ENCODE assay signal across 12 cellular contexts in genomic region chr10:102599565-102600327, GRCh38. TPM values are rescaled to one million over a fixed set of nuclear protein-coding genes. Genes with fewer than 3 reads are reported as not detected.
DNase-seq lines count a peak whose midpoint lies in the region; ATAC-seq and TF ChIP-seq lines count a peak whose summit lies in the region.
"Had no signal": no experiment of that assay in that cellular context is flagged by ENCODE, and none has a peak within 500 bp of the region (broad histone marks: within the 10 kb centered on the region; RNA-seq: fewer than 3 reads in every experiment).

No MANE protein-coding gene starts in this region.

- H3K9me3 ChIP-seq in CD8-positive, alpha-beta memory T cell (ENCODE audit: low read length), result no peaks in the 10 kb centered on the region
- H3K9me3 ChIP-seq: Peyer's patch had no signal

- peaks cover 0 to 89% (median 19%) of the 10 kb centered on the region in 3 donors for H3K36me3 Mint-ChIP-seq in CD8-positive, alpha-beta memory T cell
- peaks cover 2% of the 10 kb centered on the region for H3K36me3 Mint-ChIP-seq in neural crest cell (ENCODE audit: low read depth)

- peak overlapping the region in 1 of 8 donors; percentile 2 for H3K27ac Mint-ChIP-seq in CD8-positive, alpha-beta memory T cell
- peak overlapping the region; percentile 68 for H3K27ac Mint-ChIP-seq in neural crest cell (ENCODE audit: unreplicated experiment)
- H3K27ac Mint-ChIP-seq: activated naive CD8-positive, alpha-beta T cell; immature natural killer cell had no signal

- TF ChIP-seq CTCF in fibroblast of villous mesenchyme (IDR thresholded peaks at IDR 0.05; ENCODE audit: insufficient read depth, low read depth, low read length) (no peak), neural crest cell (conservative IDR thresholded peaks at IDR 0.05) (no peak)

- H3K4me1 Mint-ChIP-seq in CD8-positive, alpha-beta memory T cell, result no peaks in the 10 kb centered on the region
- H3K4me1 Mint-ChIP-seq in neural crest cell, result peaks cover 21% of the 10 kb centered on the region
- H3K4me1 Mint-ChIP-seq: immature natural killer cell had no signal

- POLR2A ChIA-PET in CD8-positive, alpha-beta memory T cell (lab: Charles Lee), result no interaction called here

- in situ Hi-C loops in G401 (cut with HindIII; ENCODE audit: low sequenced_read_pairs), result loop anchor here (10.0 kb wide), 2 partner anchors 75 to 95 kb away; partner anchors contain the start of genes ACTR1A and SUFU

- CTCF ChIA-PET in CD8-positive, alpha-beta memory T cell (lab: Charles Lee), result interaction anchor here (0.9 to 1.6 kb wide), 2 partner anchors 17 to 76 kb away, joined by 3 read pairs; no protein-coding TSS in a partner anchor

- no peaks in the 10 kb centered on the region for H3K9me3 Mint-ChIP-seq in CD8-positive, alpha-beta memory T cell
- H3K9me3 Mint-ChIP-seq in neural crest cell, result no peaks in the 10 kb centered on the region
- H3K9me3 Mint-ChIP-seq: immature natural killer cell had no signal

- no peak for ATAC-seq in HG02623 (IDR thresholded peaks at IDR 0.05; ENCODE audit: unreplicated experiment)

- no peak for DNase-seq in CD8-positive, alpha-beta memory T cell
- DNase-seq in SKM-1 (lab: John Stamatoyannopoulos, UW; ENCODE audit: unreplicated experiment), result peak; percentile 54
- DNase-seq in fibroblast of villous mesenchyme (ENCODE audit: low read depth), result peak; percentile 68
- DNase-seq in neural crest cell (ENCODE audit: low read depth, low spot score), result no peak
- no peak for DNase-seq in middle frontal gyrus (ENCODE audit: extremely low spot score, low spot score)
- DNase-seq in occipital lobe (lab: John Stamatoyannopoulos, UW), result no peak
- DNase-seq in G401 (ENCODE audit: low spot score), result no peak
- DNase-seq: immature natural killer cell, NCI-H1436 treated with DMSO at 0.1 percent for 48 hours, Peyer's patch had no signal

- no peaks in the 10 kb centered on the region for H3K27me3 ChIP-seq in CD8-positive, alpha-beta memory T cell (ENCODE audit: insufficient read depth, low read length, poor library complexity, severe bottlenecking)
- H3K27me3 ChIP-seq: Peyer's patch had no signal

- H3K27me3 Mint-ChIP-seq in CD8-positive, alpha-beta memory T cell, result no peaks in the 10 kb centered on the region
- H3K27me3 Mint-ChIP-seq in neural crest cell (ENCODE audit: low read depth), result no peaks in the 10 kb centered on the region
- H3K27me3 Mint-ChIP-seq: activated naive CD8-positive, alpha-beta T cell had no signal

- H3K4me3 Mint-ChIP-seq in CD8-positive, alpha-beta memory T cell, result no peak overlapping the region
- no peak overlapping the region for H3K4me3 Mint-ChIP-seq in neural crest cell
- H3K4me3 Mint-ChIP-seq: activated naive CD8-positive, alpha-beta T cell; immature natural killer cell had no signal

- H3K36me3 ChIP-seq in CD8-positive, alpha-beta memory T cell (ENCODE audit: insufficient read depth, low read length), result peaks cover 20% of the 10 kb centered on the region

- H3K4me1 ChIP-seq in CD8-positive, alpha-beta memory T cell (ENCODE audit: insufficient read depth, low read length), result no peaks in the 10 kb centered on the region

- no peak overlapping the region for H3K4me3 ChIP-seq in CD8-positive, alpha-beta memory T cell (ENCODE audit: low read length)
- H3K4me3 ChIP-seq in fibroblast of villous mesenchyme (ENCODE audit: low read depth, low read length), result no peak overlapping the region
- H3K4me3 ChIP-seq: Peyer's patch had no signal

- H3K27ac ChIP-seq in CD8-positive, alpha-beta memory T cell (ENCODE audit: low read depth, low read length), result peak overlapping the region; percentile 38

RNA-seq across cellular contexts. Expression of gene TRIM8, which starts 44.5 kb away (rescaled TPM):
- total RNA-seq in CD8-positive, alpha-beta memory T cell, result 10 to 100 TPM; 72.0 to 74.5 TPM
- 63.9 TPM for polyA plus RNA-seq in CD8-positive, alpha-beta memory T cell
- total RNA-seq in fibroblast of villous mesenchyme (116 and 119 TPM in 2 replicates), neural crest cell (76.9 and 82.8 TPM in 2 replicates), occipital lobe (23.4 TPM)
- total RNA-seq in G401 (2014; rRNA removed; shearing (Covaris generic)), result 30.2 and 44.4 TPM in 2 replicates

Comparison
In these comparisons a context has a peak if more than half of its experiments do, and no peak if none do; other contexts are left out.
1. DNase-seq: peak in SKM-1 (single experiment) and fibroblast of villous mesenchyme (single experiment); none in CD8-positive, alpha-beta memory T cell (0 of 5), neural crest cell (single experiment), middle frontal gyrus (single experiment), occipital lobe (single experiment) and G401 (single experiment).